ENCODE assay signal across 12 cellular contexts in the genomic region with DNA sequence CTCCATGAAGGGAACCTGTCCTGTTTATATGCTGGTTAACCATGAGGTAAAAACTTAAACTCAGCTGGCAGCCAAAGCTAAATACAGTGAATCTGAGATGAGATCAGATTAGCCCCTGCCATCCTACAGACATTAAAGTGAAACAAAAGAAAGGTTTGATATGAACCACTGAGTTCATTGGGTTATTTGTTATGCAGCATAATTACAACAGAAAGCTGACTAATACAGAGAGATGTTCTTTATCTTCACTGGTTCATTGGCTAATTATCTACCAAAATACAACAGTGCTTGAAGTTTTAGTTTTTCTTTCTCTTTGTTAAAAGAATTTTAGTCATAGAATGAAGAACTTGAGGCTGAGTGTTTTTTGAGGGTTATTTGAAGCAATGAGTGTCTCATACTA.
"Had no signal": no experiment of that assay in that cellular context is flagged by ENCODE, and none has a peak within 500 bp of the region (broad histone marks: within the 10 kb centered on the region; RNA-seq: fewer than 3 reads in every experiment).

No MANE protein-coding gene starts in this region.

- H3K4me3 ChIP-seq: GM23248, HAP-1 had no signal

- H3K9me3 ChIP-seq: HAP-1 had no signal

- ATAC-seq: HCT116, HepG2 had no signal

- H3K27ac ChIP-seq: GM23248, HL-60, KMS-11 had no signal

- H3K4me1 ChIP-seq: HAP-1 had no signal

- H3K4me3 Mint-ChIP-seq: HFFc6, IgD-negative memory B cell had no signal

- H3K36me3 ChIP-seq: HAP-1 had no signal

- DNase-seq: GM23248, GOT3, H7, HFFc6, Karpas-422, KBM-7 had no signal

- H3K27me3 Mint-ChIP-seq: IgD-negative memory B cell had no signal

- H3K4me1 Mint-ChIP-seq: IgD-negative memory B cell had no signal

- H3K36me3 Mint-ChIP-seq: IgD-negative memory B cell had no signal
